8 cellular contexts compared by ENCODE assay signal in the genomic region with DNA sequence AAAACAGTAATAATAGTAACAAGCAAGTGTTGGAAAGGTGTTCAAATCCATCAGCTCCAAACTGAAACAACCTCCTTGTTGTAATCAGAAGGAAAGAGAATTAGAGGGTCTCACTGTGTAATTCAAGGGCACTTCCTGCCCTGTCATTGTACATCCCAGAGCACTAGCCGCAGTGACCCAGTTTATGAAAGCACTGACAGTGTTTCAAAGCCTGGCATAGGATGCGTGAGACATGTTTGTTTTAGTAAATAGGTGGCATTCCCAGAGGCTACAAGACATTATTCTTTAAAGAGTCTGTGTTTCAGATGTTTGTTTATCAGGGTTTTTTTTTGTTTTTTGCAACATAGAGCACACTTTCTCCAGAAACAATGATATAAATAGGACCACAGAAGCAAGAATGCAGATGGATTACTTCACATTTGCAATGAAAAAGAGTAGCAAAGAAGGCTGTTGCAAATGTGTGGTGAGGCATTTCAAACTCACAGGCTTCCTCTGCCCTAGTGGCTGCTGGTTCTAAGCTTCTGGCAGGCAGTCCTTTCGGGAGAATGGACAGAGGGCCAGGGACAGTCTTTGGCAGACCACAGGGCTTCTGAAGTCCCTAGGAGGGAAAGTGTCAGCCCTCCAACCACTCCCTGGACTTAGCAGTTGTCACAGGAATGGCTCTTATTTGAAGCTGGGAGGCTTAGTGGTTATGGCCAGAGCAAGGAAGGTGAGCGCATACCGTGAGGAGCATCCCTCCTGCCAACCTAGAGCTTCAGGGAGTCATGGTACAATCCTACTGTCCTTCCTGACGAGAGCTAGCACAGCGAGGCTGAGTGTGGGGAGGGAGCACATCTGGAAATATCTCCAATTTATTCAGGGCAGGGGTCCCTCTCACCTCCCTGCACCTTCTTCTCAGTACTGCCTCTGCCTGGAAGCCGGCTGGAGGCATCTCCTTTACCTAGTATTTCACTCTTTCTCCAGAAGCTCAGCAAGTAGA. TPM values are rescaled to one million over a fixed set of nuclear protein-coding genes. Genes with fewer than 3 reads are reported as not detected.
DNase-seq lines count a peak whose midpoint lies in the region; ATAC-seq and TF ChIP-seq lines count a peak whose summit lies in the region.

No MANE protein-coding gene starts in this region.

- peak overlapping the region; percentile 11 to 35 for H3K4me3 ChIP-seq in tibial artery

- peak; percentile 16 for ATAC-seq in HG03439 (IDR thresholded peaks at IDR 0.05; ENCODE audit: unreplicated experiment)
- ATAC-seq in HG03442 (IDR thresholded peaks at IDR 0.05; ENCODE audit: unreplicated experiment): no peak

- CTCF ChIA-PET in activated naive CD4-positive, alpha-beta T cell treated with anti-CD3 and anti-CD28 coated beads, Interleukin-2, amount 10 ng/mL, durations not matched to agents 7 days and 5 days (lab: Charles Lee): interaction anchor here (1.0 to 1.7 kb wide), 2 partner anchors 28 to 32 kb away, joined by 3 to 6 read pairs; partner anchors contain the start of gene TIPARP

- peaks cover 33% of the 10 kb centered on the region for H3K4me1 Mint-ChIP-seq in activated naive CD4-positive, alpha-beta T cell treated with anti-CD3 and anti-CD28 coated beads, Interleukin-2, amount 10 ng/mL, durations not matched to agents 7 days and 5 days
- peaks cover 20% of the 10 kb centered on the region for H3K4me1 Mint-ChIP-seq in dendritic cell treated with granulocyte-macrophage colony-stimulating factor and Interleukin-4, amounts not matched to agents 40 ng/mL and 50 ng/mL, for 4 days (ENCODE audit: low read depth)

- intact Hi-C loops in dendritic cell treated with granulocyte-macrophage colony-stimulating factor and Interleukin-4, amounts not matched to agents 40 ng/mL and 50 ng/mL, for 4 days (cut with micrococcal nuclease): no loop called here
- intact Hi-C loops in tibial artery (cut with DNase I; ENCODE audit: low total_unique reads): no loop called here

- peaks cover 21% of the 10 kb centered on the region for H3K27me3 Mint-ChIP-seq in activated naive CD4-positive, alpha-beta T cell treated with anti-CD3 and anti-CD28 coated beads, Interleukin-2, amount 10 ng/mL, durations not matched to agents 7 days and 5 days
- H3K27me3 Mint-ChIP-seq in dendritic cell treated with granulocyte-macrophage colony-stimulating factor and Interleukin-4, amounts not matched to agents 40 ng/mL and 50 ng/mL, for 4 days: no peaks in the 10 kb centered on the region

- H3K27ac Mint-ChIP-seq in activated naive CD4-positive, alpha-beta T cell treated with anti-CD3 and anti-CD28 coated beads, Interleukin-2, amount 10 ng/mL, durations not matched to agents 7 days and 5 days: peak overlapping the region; percentile 69
- H3K27ac Mint-ChIP-seq in dendritic cell treated with granulocyte-macrophage colony-stimulating factor and Interleukin-4, amounts not matched to agents 40 ng/mL and 50 ng/mL, for 4 days: peak overlapping the region; percentile 65

- H3K9me3 Mint-ChIP-seq in activated naive CD4-positive, alpha-beta T cell treated with anti-CD3 and anti-CD28 coated beads, Interleukin-2, amount 10 ng/mL, durations not matched to agents 7 days and 5 days: peaks cover 4% of the 10 kb centered on the region
- H3K9me3 Mint-ChIP-seq in dendritic cell treated with granulocyte-macrophage colony-stimulating factor and Interleukin-4, amounts not matched to agents 40 ng/mL and 50 ng/mL, for 4 days: no peaks in the 10 kb centered on the region

- TF ChIP-seq CTCF in tibial artery (IDR thresholded peaks at IDR 0.05): no peak

- H3K36me3 ChIP-seq in tibial artery: no peaks in the 10 kb centered on the region

- H3K27ac ChIP-seq in tibial artery: peak overlapping the region; percentile 23 to 36

- H3K4me3 Mint-ChIP-seq in activated naive CD4-positive, alpha-beta T cell treated with anti-CD3 and anti-CD28 coated beads, Interleukin-2, amount 10 ng/mL, durations not matched to agents 7 days and 5 days: no peak overlapping the region
- peak overlapping the region; percentile 60 for H3K4me3 Mint-ChIP-seq in dendritic cell treated with granulocyte-macrophage colony-stimulating factor and Interleukin-4, amounts not matched to agents 40 ng/mL and 50 ng/mL, for 4 days

- no peaks in the 10 kb centered on the region for H3K27me3 ChIP-seq in tibial artery

- no peaks in the 10 kb centered on the region for H3K9me3 ChIP-seq in tibial artery

- DNase-seq in activated naive CD4-positive, alpha-beta T cell treated with anti-CD3 and anti-CD28 coated beads, Interleukin-2, amount 10 ng/mL, durations not matched to agents 7 days and 5 days: no peak
- no peak for DNase-seq in activated naive CD4-positive, alpha-beta T cell treated with Interleukin-2 at 50 U/mL for 16 hours
- DNase-seq in tibial artery (no peak), SK-N-DZ (ENCODE audit: low spot score) (no peak)
- no peak for DNase-seq in activated CD4-positive, alpha-beta T cell treated with anti-CD3 and anti-CD28 coated beads, Interleukin-2, amount 50 U/mL, for 48 hours

- peaks cover 9% of the 10 kb centered on the region for H3K36me3 Mint-ChIP-seq in activated naive CD4-positive, alpha-beta T cell treated with anti-CD3 and anti-CD28 coated beads, Interleukin-2, amount 10 ng/mL, durations not matched to agents 7 days and 5 days
- no peaks in the 10 kb centered on the region for H3K36me3 Mint-ChIP-seq in dendritic cell treated with granulocyte-macrophage colony-stimulating factor and Interleukin-4, amounts not matched to agents 40 ng/mL and 50 ng/mL, for 4 days (ENCODE audit: low read depth)

- H3K4me1 ChIP-seq in tibial artery: peaks cover 0 to 18% (median 13%) of the 10 kb centered on the region in 4 donors

RNA-seq across cellular contexts. Expression of gene TIPARP, which starts 31.4 kb away (rescaled TPM):
- 5.9 and 6.3 TPM in 2 replicates for polyA plus RNA-seq in SK-N-DZ (2014; cell fraction: cytosol; rRNA removed)
- 2.7 and 3.4 TPM in 2 replicates for polyA plus RNA-seq in SK-N-DZ (2014; cell fraction: nucleus; rRNA removed)
